ENCODE assay signal across 1 cellular context in the genomic region with DNA sequence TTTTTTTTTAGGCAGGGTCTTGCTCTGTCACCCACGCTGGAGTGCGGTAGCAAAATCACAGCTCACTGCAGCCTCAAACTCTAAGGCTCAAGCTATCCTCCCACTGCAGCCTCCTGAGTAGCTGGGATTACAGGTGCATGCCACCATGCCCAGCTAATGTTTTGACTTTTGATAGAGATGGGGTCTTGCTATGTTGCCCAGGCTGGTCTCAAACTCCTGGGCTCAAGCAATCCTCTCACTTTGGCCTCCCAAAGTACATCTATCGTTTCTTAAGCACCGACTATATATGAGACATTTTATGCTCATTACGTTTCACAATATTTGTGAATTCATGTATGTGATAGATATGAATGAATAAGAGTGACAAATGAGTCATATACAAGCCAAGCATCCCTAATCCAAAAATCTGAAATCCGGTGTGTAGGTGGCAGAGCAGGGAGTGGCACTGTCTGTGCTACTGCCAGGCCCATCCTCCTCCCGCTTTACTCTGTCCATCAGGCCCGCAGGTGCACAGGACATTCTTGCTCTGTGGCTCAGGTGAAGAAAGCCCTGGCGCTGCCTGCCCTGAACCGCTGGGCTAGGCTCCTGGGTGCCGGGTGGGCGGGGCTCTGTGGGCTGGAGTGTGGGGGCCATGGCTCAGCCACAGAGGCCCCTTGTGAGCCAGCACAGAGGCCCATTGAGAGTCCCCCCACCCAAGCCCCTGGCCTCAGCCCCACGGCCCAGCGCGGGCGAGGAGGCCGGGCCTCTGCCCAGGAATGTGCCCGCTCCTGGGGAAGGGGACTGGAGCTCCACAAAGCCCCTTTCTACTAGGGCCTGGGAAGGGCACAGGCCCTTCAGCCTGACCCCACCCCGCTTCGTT.
TF ChIP-seq lines count a peak whose summit lies in the region.

No MANE protein-coding gene starts in this region.

TF ChIP-seq in K562, 482 proteins besides CTCF, POLR2A, EP300 and RAD21 (continued from another document):
- TF ChIP-seq, protein P1, sequence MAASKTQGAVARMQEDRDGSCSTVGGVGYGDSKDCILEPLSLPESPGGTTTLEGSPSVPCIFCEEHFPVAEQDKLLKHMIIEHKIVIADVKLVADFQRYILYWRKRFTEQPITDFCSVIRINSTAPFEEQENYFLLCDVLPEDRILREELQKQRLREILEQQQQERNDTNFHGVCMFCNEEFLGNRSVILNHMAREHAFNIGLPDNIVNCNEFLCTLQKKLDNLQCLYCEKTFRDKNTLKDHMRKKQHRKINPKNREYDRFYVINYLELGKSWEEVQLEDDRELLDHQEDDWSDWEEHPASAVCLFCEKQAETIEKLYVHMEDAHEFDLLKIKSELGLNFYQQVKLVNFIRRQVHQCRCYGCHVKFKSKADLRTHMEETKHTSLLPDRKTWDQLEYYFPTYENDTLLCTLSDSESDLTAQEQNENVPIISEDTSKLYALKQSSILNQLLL (CRISPR knock-in tag; IDR thresholded peaks at IDR 0.05; ENCODE audit: borderline replicate concordance): no peak
TF ChIP-seq in K562: peak in this region for 1.
